In genomic region chr9:17810728-17811634, GRCh38 we compare ENCODE assay signal across 8 cellular contexts.
DNase-seq lines count a peak whose midpoint lies in the region; ATAC-seq and TF ChIP-seq lines count a peak whose summit lies in the region.

No MANE protein-coding gene starts in this region.

- no peak overlapping the region for H3K27ac Mint-ChIP-seq in activated CD8-positive, alpha-beta T cell treated with anti-CD3 and anti-CD28 coated beads, Interleukin-2, amount 10 ng/mL, durations not matched to agents 7 days and 5 days

- H3K27me3 ChIP-seq in left ventricle myocardium inferior (ENCODE audit: low read depth) (peaks cover 34% of the 10 kb centered on the region), sigmoid colon (peaks cover 0 to 9% (median 0%) of the 10 kb centered on the region in 3 donors)

- H3K36me3 ChIP-seq in left ventricle myocardium inferior: no peaks in the 10 kb centered on the region
- no peaks in the 10 kb centered on the region for H3K36me3 ChIP-seq in sigmoid colon

- H3K4me1 Mint-ChIP-seq in activated CD8-positive, alpha-beta T cell treated with anti-CD3 and anti-CD28 coated beads, Interleukin-2, amount 10 ng/mL, durations not matched to agents 7 days and 5 days (ENCODE audit: low read depth): no peaks in the 10 kb centered on the region

- WGBS in sigmoid colon, 2 donors: 16 to 22% methylated on average over 14 of the region's 14 CpGs

- DNase-seq in activated T-cell treated with anti-CD3 and anti-CD28 coated beads, Interleukin-2, amount 50 U/mL, for 48 hours: peak; percentile 27
- DNase-seq in activated T-cell treated with anti-CD3 and anti-CD28 coated beads, Interleukin-2, amount 50 U/mL, for 1 hour: no peak
- DNase-seq in NCI-H2227 treated with DMSO at 0.1 percent for 48 hours (lab: John Stamatoyannopoulos, UW) (peak; percentile 48), left ventricle myocardium inferior (peak; percentile 15), sigmoid colon (peak; percentile 70)
- peak; percentile 61 for DNase-seq in activated CD8-positive, alpha-beta T cell treated with anti-CD3 and anti-CD28 coated beads, Interleukin-2, amount 10 ng/mL, durations not matched to agents 7 days and 5 days

- no peaks in the 10 kb centered on the region for H3K27me3 Mint-ChIP-seq in activated CD8-positive, alpha-beta T cell treated with anti-CD3 and anti-CD28 coated beads, Interleukin-2, amount 10 ng/mL, durations not matched to agents 7 days and 5 days (ENCODE audit: low read depth)

- H3K4me3 Mint-ChIP-seq in activated CD8-positive, alpha-beta T cell treated with anti-CD3 and anti-CD28 coated beads, Interleukin-2, amount 10 ng/mL, durations not matched to agents 7 days and 5 days: no peak overlapping the region

- H3K9me3 Mint-ChIP-seq in activated CD8-positive, alpha-beta T cell treated with anti-CD3 and anti-CD28 coated beads, Interleukin-2, amount 10 ng/mL, durations not matched to agents 7 days and 5 days (ENCODE audit: insufficient read depth): no peaks in the 10 kb centered on the region

- intact Hi-C loops in left ventricle myocardium inferior (cut with micrococcal nuclease): no loop called here
- intact Hi-C loops in sigmoid colon (cut with DNase I): loop anchor here (1.0 to 10.0 kb wide), 2 partner anchors 204 to 402 kb away; no protein-coding TSS in a partner anchor

- H3K36me3 Mint-ChIP-seq in activated CD8-positive, alpha-beta T cell treated with anti-CD3 and anti-CD28 coated beads, Interleukin-2, amount 10 ng/mL, durations not matched to agents 7 days and 5 days (ENCODE audit: low read depth): no peaks in the 10 kb centered on the region

- peak; percentile 60 for ATAC-seq in HG02973 (IDR thresholded peaks at IDR 0.05; ENCODE audit: unreplicated experiment)
- no peak for ATAC-seq in activated CD8-positive, alpha-beta T cell treated with anti-CD3 and anti-CD28 coated beads, Interleukin-2, amount 10 ng/mL, durations not matched to agents 7 days and 5 days
- ATAC-seq in HG03439 (IDR thresholded peaks at IDR 0.05; ENCODE audit: unreplicated experiment): no peak

- TF ChIP-seq CTCF in left ventricle myocardium inferior (IDR thresholded peaks at IDR 0.05; ENCODE audit: borderline replicate concordance): peak; percentile 84
- TF ChIP-seq CTCF in sigmoid colon (IDR thresholded peaks at IDR 0.05): peak; percentile 58 to 86 (median 78)

- H3K4me1 ChIP-seq in left ventricle myocardium inferior (no peaks in the 10 kb centered on the region), sigmoid colon (peaks cover 0 to 4% (median 0%) of the 10 kb centered on the region in 4 donors)

- no peak for TF ChIP-seq POLR2A in sigmoid colon (IDR thresholded peaks at IDR 0.05)

- H3K27ac ChIP-seq in left ventricle myocardium inferior (replicated peaks): no peak overlapping the region
- no peak overlapping the region for H3K27ac ChIP-seq in sigmoid colon

- no peak for TF ChIP-seq EP300 in sigmoid colon (IDR thresholded peaks at IDR 0.05)

- POLR2A ChIA-PET in activated CD8-positive, alpha-beta T cell treated with anti-CD3 and anti-CD28 coated beads, Interleukin-2, amount 10 ng/mL, durations not matched to agents 7 days and 5 days (lab: Charles Lee): no interaction called here

- H3K4me3 ChIP-seq in left ventricle myocardium inferior (no peak overlapping the region), sigmoid colon (no peak overlapping the region)

- CTCF ChIA-PET in activated CD8-positive, alpha-beta T cell treated with anti-CD3 and anti-CD28 coated beads, Interleukin-2, amount 10 ng/mL, durations not matched to agents 7 days and 5 days (lab: Charles Lee): interaction anchor here (0.7 to 1.7 kb wide), 13 partner anchors 11 to 1218 kb away, joined by 3 to 21 read pairs (median 6); no protein-coding TSS in a partner anchor

- H3K9me3 ChIP-seq in left ventricle myocardium inferior (replicated peaks) (no peaks in the 10 kb centered on the region), sigmoid colon (no peaks in the 10 kb centered on the region)
